In the genomic region with DNA sequence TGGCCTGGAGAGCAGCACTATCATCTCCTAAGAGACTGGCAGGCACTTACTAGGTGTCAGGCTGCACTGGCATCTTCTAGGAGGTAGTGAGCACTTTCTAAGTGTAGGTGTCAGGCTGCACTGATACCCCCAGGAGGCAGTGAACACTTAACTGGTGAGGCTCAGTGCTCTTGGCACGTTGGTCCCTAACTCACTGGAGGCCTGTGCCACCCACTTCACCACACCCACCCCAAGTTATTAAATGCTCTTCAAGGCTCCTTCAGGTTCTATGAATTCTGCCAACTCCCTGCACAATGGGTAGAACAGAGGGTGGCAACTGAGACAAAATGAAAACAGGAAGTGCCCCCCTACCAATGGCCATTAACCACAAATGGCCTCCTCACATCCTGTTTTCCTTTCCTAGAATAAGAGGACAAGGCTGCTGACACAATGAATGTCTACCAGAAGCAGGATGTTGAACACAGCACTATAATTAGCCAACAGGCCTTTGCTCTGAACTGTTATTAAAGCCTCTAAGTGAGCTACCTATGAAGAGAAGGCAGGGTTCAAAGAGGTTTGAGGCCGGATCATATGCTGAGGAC, we compare ENCODE assay signal across 12 cellular contexts. TPM values are rescaled to one million over a fixed set of nuclear protein-coding genes. Genes with fewer than 3 reads are reported as not detected.
DNase-seq lines count a peak whose midpoint lies in the region; ATAC-seq and TF ChIP-seq lines count a peak whose summit lies in the region.
"Had no signal": no experiment of that assay in that cellular context is flagged by ENCODE, and none has a peak within 500 bp of the region (broad histone marks: within the 10 kb centered on the region; RNA-seq: fewer than 3 reads in every experiment).

No MANE protein-coding gene starts in this region.

- peak overlapping the region in 45 of 59 donors; percentile 2 to 88 (median 63) for H3K27ac ChIP-seq in dorsolateral prefrontal cortex

- intact Hi-C loops in dorsolateral prefrontal cortex (cut with DNase I): no loop called here
- intact Hi-C loops in activated T-helper 1 cell treated with anti-CD3 and anti-CD28 coated beads, Interleukin-12 subunit alpha, Interleukin-12 subunit beta, Interleukin-2, Interleukin-4 antibody, amounts not matched to agents 30 ng/mL and 10 ng/mL and 1 ng/mL, durations not matched to agents 14 hours and 24 hours and 36 hours (cut with micrococcal nuclease): no loop called here

- H3K27me3 ChIP-seq in dorsolateral prefrontal cortex: peaks cover 0 to 7% (median 0%) of the 10 kb centered on the region in 45 donors

- peaks cover 26% of the 10 kb centered on the region for H3K27me3 Mint-ChIP-seq in activated CD8-positive, alpha-beta memory T cell treated with anti-CD3 and anti-CD28 coated beads, Interleukin-2, amount 10 ng/mL, durations not matched to agents 7 days and 5 days
- H3K27me3 Mint-ChIP-seq in activated T-helper 1 cell treated with anti-CD3 and anti-CD28 coated beads, Interleukin-12 subunit alpha, Interleukin-12 subunit beta, Interleukin-2, Interleukin-4 antibody, amounts not matched to agents 30 ng/mL and 10 ng/mL and 1 ng/mL, durations not matched to agents 14 hours and 24 hours and 36 hours (ENCODE audit: insufficient read depth): peaks cover 27% of the 10 kb centered on the region

- peak overlapping the region; percentile 63 for H3K27ac Mint-ChIP-seq in activated CD8-positive, alpha-beta memory T cell treated with anti-CD3 and anti-CD28 coated beads, Interleukin-2, amount 10 ng/mL, durations not matched to agents 7 days and 5 days
- H3K27ac Mint-ChIP-seq in stimulated activated effector memory CD8-positive, alpha-beta T cell treated with anti-CD3 and anti-CD28 coated beads, Interleukin-12 subunit alpha, Interleukin-12 subunit beta, amount 100 ng/mL, for 72 hours: peak overlapping the region; percentile 60
- no peak overlapping the region for H3K27ac Mint-ChIP-seq in activated T-helper 1 cell treated with anti-CD3 and anti-CD28 coated beads, Interleukin-12 subunit alpha, Interleukin-12 subunit beta, Interleukin-2, Interleukin-4 antibody, amounts not matched to agents 30 ng/mL and 10 ng/mL and 1 ng/mL, durations not matched to agents 14 hours and 24 hours and 36 hours

- no peaks in the 10 kb centered on the region for H3K9me3 Mint-ChIP-seq in activated CD8-positive, alpha-beta memory T cell treated with anti-CD3 and anti-CD28 coated beads, Interleukin-2, amount 10 ng/mL, durations not matched to agents 7 days and 5 days (ENCODE audit: low read depth)
- H3K9me3 Mint-ChIP-seq in stimulated activated effector memory CD8-positive, alpha-beta T cell treated with anti-CD3 and anti-CD28 coated beads, Interleukin-12 subunit alpha, Interleukin-12 subunit beta, amount 100 ng/mL, for 72 hours: no peaks in the 10 kb centered on the region
- H3K9me3 Mint-ChIP-seq in activated T-helper 1 cell treated with anti-CD3 and anti-CD28 coated beads, Interleukin-12 subunit alpha, Interleukin-12 subunit beta, Interleukin-2, Interleukin-4 antibody, amounts not matched to agents 30 ng/mL and 10 ng/mL and 1 ng/mL, durations not matched to agents 14 hours and 24 hours and 36 hours: no peaks in the 10 kb centered on the region

- peak; percentile 21 for ATAC-seq in activated CD8-positive, alpha-beta memory T cell treated with anti-CD3 and anti-CD28 coated beads, Interleukin-2, amount 10 ng/mL, durations not matched to agents 7 days and 5 days
- ATAC-seq in stimulated activated effector memory CD8-positive, alpha-beta T cell treated with anti-CD3 and anti-CD28 coated beads, Interleukin-12 subunit alpha, Interleukin-12 subunit beta, amount 100 ng/mL, for 72 hours: peak; percentile 33
- ATAC-seq in HG02981 (IDR thresholded peaks at IDR 0.05; ENCODE audit: unreplicated experiment): no peak
- ATAC-seq: left colon had no signal

- CTCF ChIA-PET in activated CD8-positive, alpha-beta memory T cell treated with anti-CD3 and anti-CD28 coated beads, Interleukin-2, amount 10 ng/mL, durations not matched to agents 7 days and 5 days (lab: Charles Lee): interaction anchor here (1.0 to 2.7 kb wide), 3 partner anchors 28 to 49 kb away, joined by 3 to 9 read pairs (median 6); no protein-coding TSS in a partner anchor

- no peak overlapping the region for H3K4me3 Mint-ChIP-seq in activated CD8-positive, alpha-beta memory T cell treated with anti-CD3 and anti-CD28 coated beads, Interleukin-2, amount 10 ng/mL, durations not matched to agents 7 days and 5 days
- H3K4me3 Mint-ChIP-seq in stimulated activated effector memory CD8-positive, alpha-beta T cell treated with anti-CD3 and anti-CD28 coated beads, Interleukin-12 subunit alpha, Interleukin-12 subunit beta, amount 100 ng/mL, for 72 hours: peak overlapping the region; percentile 21
- H3K4me3 Mint-ChIP-seq in activated T-helper 1 cell treated with anti-CD3 and anti-CD28 coated beads, Interleukin-12 subunit alpha, Interleukin-12 subunit beta, Interleukin-2, Interleukin-4 antibody, amounts not matched to agents 30 ng/mL and 10 ng/mL and 1 ng/mL, durations not matched to agents 14 hours and 24 hours and 36 hours: no peak overlapping the region

- peak; percentile 43 for DNase-seq in activated CD8-positive, alpha-beta memory T cell treated with anti-CD3 and anti-CD28 coated beads, Interleukin-2, amount 10 ng/mL, durations not matched to agents 7 days and 5 days
- no peak for DNase-seq in activated CD8-positive, alpha-beta memory T cell treated with anti-CD3 and anti-CD28 coated beads, Interleukin-2, amount 50 U/mL, for 4 hours
- DNase-seq in NCI-H748 treated with DMSO at 0.1 percent for 48 hours (lab: John Stamatoyannopoulos, UW): peak; percentile 48
- no peak for DNase-seq in dorsolateral prefrontal cortex
- DNase-seq in stimulated activated effector memory CD8-positive, alpha-beta T cell treated with anti-CD3 and anti-CD28 coated beads, Interleukin-12 subunit alpha, Interleukin-12 subunit beta, amount 100 ng/mL, for 72 hours (ENCODE audit: low spot score in 2 of 2): no peak
- DNase-seq in activated T-helper 1 cell treated with anti-CD3 and anti-CD28 coated beads, Interleukin-12 subunit alpha, Interleukin-12 subunit beta, Interleukin-2, Interleukin-4 antibody, amounts not matched to agents 30 ng/mL and 10 ng/mL and 1 ng/mL, durations not matched to agents 14 hours and 24 hours and 36 hours (ENCODE audit: low spot score): no peak
- no peak for DNase-seq in NCI-H446 treated with DMSO at 0.1 percent for 48 hours (lab: John Stamatoyannopoulos, UW)
- DNase-seq: effector memory CD4-positive, alpha-beta T cell; left colon; NCI-H524 had no signal

- H3K4me3 ChIP-seq in dorsolateral prefrontal cortex: no peak overlapping the region

- peaks cover 45% of the 10 kb centered on the region for H3K4me1 Mint-ChIP-seq in activated CD8-positive, alpha-beta memory T cell treated with anti-CD3 and anti-CD28 coated beads, Interleukin-2, amount 10 ng/mL, durations not matched to agents 7 days and 5 days
- peaks cover 75% of the 10 kb centered on the region for H3K4me1 Mint-ChIP-seq in stimulated activated effector memory CD8-positive, alpha-beta T cell treated with anti-CD3 and anti-CD28 coated beads, Interleukin-12 subunit alpha, Interleukin-12 subunit beta, amount 100 ng/mL, for 72 hours
- peaks cover 62% of the 10 kb centered on the region for H3K4me1 Mint-ChIP-seq in activated T-helper 1 cell treated with anti-CD3 and anti-CD28 coated beads, Interleukin-12 subunit alpha, Interleukin-12 subunit beta, Interleukin-2, Interleukin-4 antibody, amounts not matched to agents 30 ng/mL and 10 ng/mL and 1 ng/mL, durations not matched to agents 14 hours and 24 hours and 36 hours (ENCODE audit: low read depth)

- H3K36me3 Mint-ChIP-seq in activated CD8-positive, alpha-beta memory T cell treated with anti-CD3 and anti-CD28 coated beads, Interleukin-2, amount 10 ng/mL, durations not matched to agents 7 days and 5 days: peaks cover 50% of the 10 kb centered on the region
- H3K36me3 Mint-ChIP-seq in stimulated activated effector memory CD8-positive, alpha-beta T cell treated with anti-CD3 and anti-CD28 coated beads, Interleukin-12 subunit alpha, Interleukin-12 subunit beta, amount 100 ng/mL, for 72 hours: no peaks in the 10 kb centered on the region
- H3K36me3 Mint-ChIP-seq in activated T-helper 1 cell treated with anti-CD3 and anti-CD28 coated beads, Interleukin-12 subunit alpha, Interleukin-12 subunit beta, Interleukin-2, Interleukin-4 antibody, amounts not matched to agents 30 ng/mL and 10 ng/mL and 1 ng/mL, durations not matched to agents 14 hours and 24 hours and 36 hours (ENCODE audit: low read depth): peaks cover 52% of the 10 kb centered on the region

- TF ChIP-seq CTCF in dorsolateral prefrontal cortex (IDR thresholded peaks at IDR 0.05 in 54 of 56, conservative IDR thresholded peaks at IDR 0.05 in 2 of 56; ENCODE audit: low read depth in 1 of 56, partially characterized antibody in 56 of 56): no peak

RNA-seq across cellular contexts. Expression of gene NCOA5, which starts 29.4 kb away (rescaled TPM):
- total RNA-seq in activated CD8-positive, alpha-beta memory T cell treated with anti-CD3 and anti-CD28 coated beads, Interleukin-2, amount 10 ng/mL, durations not matched to agents 7 days and 5 days: 10 to 100 TPM; 24.5 to 36.9 TPM
- total RNA-seq in dorsolateral prefrontal cortex: 10 to 100 TPM; 13.5 to 36.9 (median 24.1) TPM
- total RNA-seq in activated T-helper 1 cell treated with anti-CD3 and anti-CD28 coated beads, Interleukin-12 subunit alpha, Interleukin-12 subunit beta, Interleukin-2, Interleukin-4 antibody, amounts not matched to agents 30 ng/mL and 10 ng/mL and 1 ng/mL, durations not matched to agents 14 hours and 24 hours and 36 hours: 30.4 and 32.9 TPM in 2 replicates

RNA-seq across cellular contexts. Expression of gene SLC12A5, which starts 31.4 kb away (rescaled TPM):
- 1 to 10 TPM; 1.7 to 2.0 TPM for total RNA-seq in activated CD8-positive, alpha-beta memory T cell treated with anti-CD3 and anti-CD28 coated beads, Interleukin-2, amount 10 ng/mL, durations not matched to agents 7 days and 5 days
- 100 to 1,000 TPM in 119 of 120 experiments, 10 to 100 TPM in 1; 95.7 to 439 (median 309) TPM for total RNA-seq in dorsolateral prefrontal cortex
- 0.42 TPM in 1 of 2 replicates, not detected in the other for total RNA-seq in activated T-helper 1 cell treated with anti-CD3 and anti-CD28 coated beads, Interleukin-12 subunit alpha, Interleukin-12 subunit beta, Interleukin-2, Interleukin-4 antibody, amounts not matched to agents 30 ng/mL and 10 ng/mL and 1 ng/mL, durations not matched to agents 14 hours and 24 hours and 36 hours
- total RNA-seq: activated CD8-positive, alpha-beta memory T cell treated with anti-CD3 and anti-CD28 coated beads for 36 hours had no signal

RNA-seq across cellular contexts. Expression of gene MMP9, which starts 51.7 kb away (rescaled TPM):
- total RNA-seq in activated CD8-positive, alpha-beta memory T cell treated with anti-CD3 and anti-CD28 coated beads, Interleukin-2, amount 10 ng/mL, durations not matched to agents 7 days and 5 days: under 1 TPM in 1 of 2 experiments, not detected in 1; 0.30 TPM
- 10 to 100 TPM in 1 of 120 experiments, 1 to 10 TPM in 34, under 1 TPM in 42, not detected in 43; 0.17 to 18.4 (median 0.84) TPM for total RNA-seq in dorsolateral prefrontal cortex
- total RNA-seq in activated T-helper 1 cell treated with anti-CD3 and anti-CD28 coated beads, Interleukin-12 subunit alpha, Interleukin-12 subunit beta, Interleukin-2, Interleukin-4 antibody, amounts not matched to agents 30 ng/mL and 10 ng/mL and 1 ng/mL, durations not matched to agents 14 hours and 24 hours and 36 hours: 0.08 TPM in 1 of 2 replicates, not detected in the other
- total RNA-seq: activated CD8-positive, alpha-beta memory T cell treated with anti-CD3 and anti-CD28 coated beads for 36 hours had no signal

RNA-seq across cellular contexts. Expression of gene CD40, which starts 57.7 kb away (rescaled TPM):
- 1 to 10 TPM; 1.3 to 2.2 TPM for total RNA-seq in activated CD8-positive, alpha-beta memory T cell treated with anti-CD3 and anti-CD28 coated beads, Interleukin-2, amount 10 ng/mL, durations not matched to agents 7 days and 5 days
- 10 to 100 TPM in 5 of 120 experiments, 1 to 10 TPM in 115; 1.9 to 12.6 (median 5.2) TPM for total RNA-seq in dorsolateral prefrontal cortex
- total RNA-seq in activated T-helper 1 cell treated with anti-CD3 and anti-CD28 coated beads, Interleukin-12 subunit alpha, Interleukin-12 subunit beta, Interleukin-2, Interleukin-4 antibody, amounts not matched to agents 30 ng/mL and 10 ng/mL and 1 ng/mL, durations not matched to agents 14 hours and 24 hours and 36 hours: 2.0 TPM in 2 replicates

Comparison
In these comparisons a context has a peak if more than half of its experiments do, and no peak if none do; other contexts are left out.
1. DNase-seq: peak in activated CD8-positive, alpha-beta memory T cell treated with anti-CD3 and anti-CD28 coated beads, Interleukin-2, amount 10 ng/mL, durations not matched to agents 7 days and 5 days (single experiment) and NCI-H748 treated with DMSO at 0.1 percent for 48 hours (single experiment); none in activated CD8-positive, alpha-beta memory T cell treated with anti-CD3 and anti-CD28 coated beads, Interleukin-2, amount 50 U/mL, for 4 hours (single experiment), dorsolateral prefrontal cortex (0 of 10), stimulated activated effector memory CD8-positive, alpha-beta T cell treated with anti-CD3 and anti-CD28 coated beads, Interleukin-12 subunit alpha, Interleukin-12 subunit beta, amount 100 ng/mL, for 72 hours (0 of 2), activated T-helper 1 cell treated with anti-CD3 and anti-CD28 coated beads, Interleukin-12 subunit alpha, Interleukin-12 subunit beta, Interleukin-2, Interleukin-4 antibody, amounts not matched to agents 30 ng/mL and 10 ng/mL and 1 ng/mL, durations not matched to agents 14 hours and 24 hours and 36 hours (single experiment) and NCI-H446 treated with DMSO at 0.1 percent for 48 hours (single experiment).
2. RNA of gene SLC12A5, which starts 31.4 kb away (total RNA-seq): 95.7 to 439 TPM in dorsolateral prefrontal cortex; 1.7 to 2.0 TPM in activated CD8-positive, alpha-beta memory T cell treated with anti-CD3 and anti-CD28 coated beads, Interleukin-2, amount 10 ng/mL, durations not matched to agents 7 days and 5 days and 0.42 TPM in activated T-helper 1 cell treated with anti-CD3 and anti-CD28 coated beads, Interleukin-12 subunit alpha, Interleukin-12 subunit beta, Interleukin-2, Interleukin-4 antibody, amounts not matched to agents 30 ng/mL and 10 ng/mL and 1 ng/mL, durations not matched to agents 14 hours and 24 hours and 36 hours; every median in the first group is over 10 times any median in the second.